In the genomic region with DNA sequence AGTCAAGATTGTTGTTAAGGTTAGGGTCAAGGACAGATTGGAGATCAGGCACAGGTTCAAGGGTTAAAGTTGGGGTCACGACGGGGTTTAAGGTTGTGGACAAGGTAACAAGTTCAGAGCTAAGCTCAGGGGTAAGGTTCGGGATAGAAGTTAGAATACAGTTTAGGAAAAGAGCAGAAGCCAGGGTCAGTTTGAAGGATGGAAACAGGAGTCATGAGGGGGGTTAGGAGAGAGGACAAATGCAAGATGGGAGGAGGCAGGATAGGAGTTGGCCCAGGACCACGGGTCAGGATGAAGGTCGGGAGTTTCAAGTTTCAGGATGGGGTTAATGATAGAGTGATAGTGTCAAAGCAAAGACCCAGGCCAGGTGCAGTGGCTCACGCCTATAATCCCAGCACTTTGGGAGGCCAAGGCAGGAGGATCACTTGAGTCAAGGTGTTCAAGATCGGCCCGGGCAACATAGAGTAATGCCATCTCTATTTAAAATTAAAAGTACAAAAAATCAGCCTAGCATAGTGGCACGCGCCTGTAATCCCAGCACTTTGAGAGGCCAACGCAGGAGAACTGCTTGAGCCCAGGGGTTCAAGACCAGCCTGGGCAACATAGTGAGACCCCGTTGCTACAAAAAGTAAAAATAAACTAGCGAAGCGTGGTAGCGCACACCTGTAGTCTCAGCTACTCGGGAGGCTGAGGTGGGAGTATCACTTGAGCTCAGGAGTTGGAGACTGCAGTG, we compare ENCODE assay signal across 1 cellular context.
TF ChIP-seq lines count a peak whose summit lies in the region.

No MANE protein-coding gene starts in this region.

TF ChIP-seq in H1, 55 proteins besides CTCF, POLR2A, EP300 and RAD21:
- TF ChIP-seq SRF (IDR thresholded peaks at IDR 0.05; ENCODE audit: low read depth, low read length), result no peak
- TF ChIP-seq KDM1A (IDR thresholded peaks at IDR 0.05; ENCODE audit: borderline replicate concordance, low read length), result peak; percentile 49; the same call in 1 of the 2 replicates
